Comparison of ENCODE assay signal across 2 cellular contexts in genomic region chr4:155944516-155944915, GRCh38.
TF ChIP-seq lines count a peak whose summit lies in the region.

No MANE protein-coding gene starts in this region.

TF ChIP-seq in liver, 16 proteins besides CTCF, POLR2A, EP300 and RAD21:
- TF ChIP-seq RXRA (IDR thresholded peaks at IDR 0.05): peak in 1 of 2 donors; percentile 6
- TF ChIP-seq SP1 (IDR thresholded peaks at IDR 0.05): no peak
- TF ChIP-seq NR2F2 (IDR thresholded peaks at IDR 0.05): no peak
- TF ChIP-seq ATF3 (IDR thresholded peaks at IDR 0.05): no peak
- TF ChIP-seq HNF4A (conservative IDR thresholded peaks at IDR 0.05): peak; percentile 15 to 35
- no peak for TF ChIP-seq JUND (IDR thresholded peaks at IDR 0.05)
- TF ChIP-seq FOXA2 (IDR thresholded peaks at IDR 0.05): no peak
- TF ChIP-seq EGR1 (IDR thresholded peaks at IDR 0.05; ENCODE audit: low read depth in 2 of 2): no peak

TF ChIP-seq in HepG2, 621 proteins besides CTCF, POLR2A, EP300 and RAD21:
- TF ChIP-seq ZNF678 (CRISPR knock-in tag; IDR thresholded peaks at IDR 0.05) (no peak), MAZ (IDR thresholded peaks at IDR 0.05; ENCODE audit: borderline replicate concordance, low read depth, low read length) (no peak), MAZ (CRISPR knock-in tag; IDR thresholded peaks at IDR 0.05; ENCODE audit: low read depth) (no peak), MEF2D (CRISPR knock-in tag; IDR thresholded peaks at IDR 0.05) (no peak), ZBTB20 (CRISPR knock-in tag; IDR thresholded peaks at IDR 0.05; ENCODE audit: borderline replicate concordance, low read depth) (no peak)
